ENCODE assay signal across 9 cellular contexts in the genomic region with DNA sequence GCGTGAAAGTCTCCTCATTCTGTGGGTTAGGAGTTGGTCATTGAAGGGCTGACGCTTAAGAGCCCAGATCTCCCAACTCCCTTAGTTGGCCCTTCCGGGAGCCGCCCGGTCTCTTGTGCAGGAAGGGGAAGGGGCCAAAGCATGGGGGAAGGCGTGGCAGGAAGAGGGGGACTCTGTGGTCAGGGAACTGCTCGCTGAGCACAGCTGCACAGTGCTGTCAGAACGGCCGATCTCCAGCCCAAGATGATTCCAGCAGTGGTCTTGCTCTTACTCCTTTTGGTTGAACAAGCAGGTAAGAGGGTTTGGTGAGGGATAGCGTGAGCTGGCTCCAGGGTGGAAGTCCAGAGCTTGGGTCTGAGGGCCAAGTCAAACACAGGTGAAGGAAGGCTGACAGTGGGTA. TPM values are rescaled to one million over a fixed set of nuclear protein-coding genes. Genes with fewer than 3 reads are reported as not detected.
A peak's percentile ranks its signal among the peaks of the same experiment; 100 is the strongest.
DNase-seq lines count a peak whose midpoint lies in the region; ATAC-seq and TF ChIP-seq lines count a peak whose summit lies in the region.
"Had no signal": no experiment of that assay in that cellular context is flagged by ENCODE, and none has a peak within 500 bp of the region (broad histone marks: within the 10 kb centered on the region; RNA-seq: fewer than 3 reads in every experiment).

Gene FCER1G (plus strand): TSS at position 217 of the 400 bp plus-strand sequence. CDS start 27 bp downstream, at position 244.

- H3K4me3 ChIP-seq in mucosa of descending colon: no peak within 1 kb of the TSS

- no peaks in the 10 kb centered on the region for H3K27me3 Mint-ChIP-seq in activated T-cell treated with anti-CD3 and anti-CD28 coated beads, Interleukin-2, amount 50 U/mL, for 4 hours (ENCODE audit: low read depth)
- no peaks in the 10 kb centered on the region for H3K27me3 Mint-ChIP-seq in central memory CD8-positive, alpha-beta T cell
- H3K27me3 Mint-ChIP-seq in stimulated activated memory B cell treated with anti-CD40 and anti-IgM and Interleukin-4, amounts not matched to agents 10 μg/mL and 1 μg/mL and 100 μg/mL, for 72 hours: peaks cover 11% of the 10 kb centered on the region

- peaks cover 41% of the 10 kb centered on the region for H3K4me1 Mint-ChIP-seq in activated T-cell treated with anti-CD3 and anti-CD28 coated beads, Interleukin-2, amount 50 U/mL, for 4 hours (ENCODE audit: low read depth)
- H3K4me1 Mint-ChIP-seq in central memory CD8-positive, alpha-beta T cell: peaks cover 25% of the 10 kb centered on the region
- peaks cover 28% of the 10 kb centered on the region for H3K4me1 Mint-ChIP-seq in stimulated activated memory B cell treated with anti-CD40 and anti-IgM and Interleukin-4, amounts not matched to agents 10 μg/mL and 1 μg/mL and 100 μg/mL, for 72 hours

- H3K4me3 Mint-ChIP-seq in activated T-cell treated with anti-CD3 and anti-CD28 coated beads, Interleukin-2, amount 50 U/mL, for 4 hours: peak within 1 kb of the TSS; percentile 63
- H3K4me3 Mint-ChIP-seq in central memory CD8-positive, alpha-beta T cell: peak within 1 kb of the TSS; percentile 26
- H3K4me3 Mint-ChIP-seq in stimulated activated memory B cell treated with anti-CD40 and anti-IgM and Interleukin-4, amounts not matched to agents 10 μg/mL and 1 μg/mL and 100 μg/mL, for 72 hours: no peak within 1 kb of the TSS

- H3K9me3 Mint-ChIP-seq in activated T-cell treated with anti-CD3 and anti-CD28 coated beads, Interleukin-2, amount 50 U/mL, for 4 hours: no peaks in the 10 kb centered on the region
- H3K9me3 Mint-ChIP-seq in central memory CD8-positive, alpha-beta T cell: no peaks in the 10 kb centered on the region
- no peaks in the 10 kb centered on the region for H3K9me3 Mint-ChIP-seq in stimulated activated memory B cell treated with anti-CD40 and anti-IgM and Interleukin-4, amounts not matched to agents 10 μg/mL and 1 μg/mL and 100 μg/mL, for 72 hours

- H3K9me3 ChIP-seq in mucosa of descending colon: no peaks in the 10 kb centered on the region

- H3K36me3 Mint-ChIP-seq in activated T-cell treated with anti-CD3 and anti-CD28 coated beads, Interleukin-2, amount 50 U/mL, for 4 hours (ENCODE audit: insufficient read depth): peaks cover 29% of the 10 kb centered on the region
- peaks cover 48% of the 10 kb centered on the region for H3K36me3 Mint-ChIP-seq in central memory CD8-positive, alpha-beta T cell (ENCODE audit: insufficient read depth)
- H3K36me3 Mint-ChIP-seq in stimulated activated memory B cell treated with anti-CD40 and anti-IgM and Interleukin-4, amounts not matched to agents 10 μg/mL and 1 μg/mL and 100 μg/mL, for 72 hours: peaks cover 49% of the 10 kb centered on the region

- no peak for ATAC-seq in activated T-cell treated with anti-CD3 and anti-CD28 coated beads, Interleukin-2, amount 50 U/mL, for 4 hours
- ATAC-seq in central memory CD8-positive, alpha-beta T cell (replicated peaks; ENCODE audit: extremely low read depth, poor library complexity, severe bottlenecking): no peak
- peak; percentile 46 for ATAC-seq in mucosa of descending colon
- no peak for ATAC-seq in HG02840 (IDR thresholded peaks at IDR 0.05; ENCODE audit: low FRiP score, unreplicated experiment)
- ATAC-seq in GM19023 (IDR thresholded peaks at IDR 0.05; ENCODE audit: unreplicated experiment): no peak
- no peak for ATAC-seq in stimulated activated memory B cell treated with anti-CD40 and anti-IgM and Interleukin-4, amounts not matched to agents 10 μg/mL and 1 μg/mL and 100 μg/mL, for 72 hours

- TF ChIP-seq CTCF in mucosa of descending colon (IDR thresholded peaks at IDR 0.05): no peak

- peaks cover 14% of the 10 kb centered on the region for H3K36me3 ChIP-seq in mucosa of descending colon (ENCODE audit: low read depth)

- peak within 1 kb of the TSS; percentile 3 for H3K27ac Mint-ChIP-seq in central memory CD8-positive, alpha-beta T cell (ENCODE audit: low read depth)
- no peak within 1 kb of the TSS for H3K27ac Mint-ChIP-seq in stimulated activated memory B cell treated with anti-CD40 and anti-IgM and Interleukin-4, amounts not matched to agents 10 μg/mL and 1 μg/mL and 100 μg/mL, for 72 hours

- DNase-seq in activated T-cell treated with anti-CD3 and anti-CD28 coated beads, Interleukin-2, amount 50 U/mL, for 4 hours: no peak
- DNase-seq in activated T-cell treated with anti-CD3 and anti-CD28 coated beads, Interleukin-2, amount 50 U/mL, for 48 hours: no peak
- DNase-seq in central memory CD8-positive, alpha-beta T cell (ENCODE audit: low spot score in 2 of 2): no peak
- DNase-seq in mucosa of descending colon: peak in 1 of 3 donors; percentile 75
- DNase-seq in ureter (ENCODE audit: low spot score): no peak
- DNase-seq: SW 1271 had no signal

- no peaks in the 10 kb centered on the region for H3K4me1 ChIP-seq in mucosa of descending colon (ENCODE audit: low read depth)

- intact Hi-C loops in mucosa of descending colon (cut with DNase I, micrococcal nuclease): no loop called here

RNA-seq across cellular contexts. Expression of gene FCER1G, which starts in this region (rescaled TPM):
- total RNA-seq in activated T-cell treated with anti-CD3 and anti-CD28 coated beads, Interleukin-2, amount 50 U/mL, for 4 hours: 1 to 10 TPM in 1 of 3 donors, under 1 TPM in 1, not detected in 1; 0.83 to 1.4 TPM
- total RNA-seq in mucosa of descending colon: 10 to 100 TPM in 2 of 3 donors, 1 to 10 TPM in 1; 5.8 to 43.9 (median 27.1) TPM
- 11.3 TPM for total RNA-seq in ureter
